Comparison of ENCODE assay signal across 12 cellular contexts in the genomic region with DNA sequence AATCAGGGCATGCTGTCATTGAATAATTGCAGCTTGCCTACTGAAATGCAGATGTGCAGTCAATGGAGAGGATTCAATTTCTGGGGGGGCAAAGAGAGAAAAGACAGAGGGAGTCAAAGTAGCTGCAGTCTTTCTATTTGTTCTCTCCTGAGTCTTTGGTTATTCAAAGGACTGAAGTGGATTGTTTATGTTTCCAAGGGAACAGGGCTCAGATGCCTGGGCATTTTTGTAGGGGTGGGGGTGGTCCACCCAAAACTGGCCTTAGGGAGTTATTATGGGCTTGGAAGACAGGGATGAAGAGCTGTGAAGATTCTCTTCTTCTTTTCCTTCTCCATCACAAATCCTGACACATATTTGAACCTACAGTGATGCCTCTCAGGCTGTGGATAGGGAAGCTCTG.
"Had no signal": no experiment of that assay in that cellular context is flagged by ENCODE, and none has a peak within 500 bp of the region (broad histone marks: within the 10 kb centered on the region; RNA-seq: fewer than 3 reads in every experiment).

No MANE protein-coding gene starts in this region.

- DNase-seq: activated CD4-positive, alpha-beta T cell treated with anti-CD3 and anti-CD28 coated beads, Interleukin-2, amount 10 ng/mL, durations not matched to agents 24 days and 14 days; activated CD4-positive, CD25-positive, alpha-beta regulatory T cell; activated naive CD4-positive, alpha-beta T cell treated with Interleukin-2 at 50 U/mL for 16 hours; dermis blood vessel endothelial cell; midbrain; ovary; stimulated activated naive CD8-positive, alpha-beta T cell treated with anti-CD3 and anti-CD28 coated beads, Interleukin-15, amount 100 ng/mL, for 72 hours; upper lobe of left lung had no signal

- H3K27ac Mint-ChIP-seq: activated CD4-positive, alpha-beta T cell treated with anti-CD3 and anti-CD28 coated beads, Interleukin-2, amount 10 ng/mL, durations not matched to agents 24 days and 14 days; activated T-helper 1 cell treated with anti-CD3 and anti-CD28 coated beads, Interleukin-12 subunit alpha, Interleukin-12 subunit beta, Interleukin-2, Interleukin-4 antibody, amounts not matched to agents 30 ng/mL and 10 ng/mL and 1 ng/mL, durations not matched to agents 14 hours and 24 hours and 36 hours; stimulated activated naive CD8-positive, alpha-beta T cell treated with anti-CD3 and anti-CD28 coated beads, Interleukin-15, amount 100 ng/mL, for 72 hours; T-helper 2 cell treated with Interferon-gamma antibody and Interleukin-4, amounts not matched to agents 5 μg/mL and 100 μg/mL, for 36 hours had no signal

- H3K4me3 ChIP-seq: gastroesophageal sphincter, ovary, upper lobe of left lung had no signal

- H3K27me3 Mint-ChIP-seq: activated CD4-positive, alpha-beta T cell treated with anti-CD3 and anti-CD28 coated beads, Interleukin-2, amount 10 ng/mL, durations not matched to agents 24 days and 14 days had no signal

- H3K9me3 Mint-ChIP-seq: activated CD4-positive, alpha-beta T cell treated with anti-CD3 and anti-CD28 coated beads, Interleukin-2, amount 10 ng/mL, durations not matched to agents 24 days and 14 days; activated T-helper 1 cell treated with anti-CD3 and anti-CD28 coated beads, Interleukin-12 subunit alpha, Interleukin-12 subunit beta, Interleukin-2, Interleukin-4 antibody, amounts not matched to agents 30 ng/mL and 10 ng/mL and 1 ng/mL, durations not matched to agents 14 hours and 24 hours and 36 hours; T-helper 2 cell treated with Interferon-gamma antibody and Interleukin-4, amounts not matched to agents 5 μg/mL and 100 μg/mL, for 36 hours had no signal

- H3K36me3 ChIP-seq: gastroesophageal sphincter, ovary, upper lobe of left lung had no signal

- H3K27me3 ChIP-seq: gastroesophageal sphincter, ovary, upper lobe of left lung had no signal

- H3K4me1 Mint-ChIP-seq: activated CD4-positive, alpha-beta T cell treated with anti-CD3 and anti-CD28 coated beads, Interleukin-2, amount 10 ng/mL, durations not matched to agents 24 days and 14 days; stimulated activated naive CD8-positive, alpha-beta T cell treated with anti-CD3 and anti-CD28 coated beads, Interleukin-15, amount 100 ng/mL, for 72 hours had no signal

- H3K4me1 ChIP-seq: gastroesophageal sphincter, upper lobe of left lung had no signal

- ATAC-seq: gastroesophageal sphincter; sciatic nerve; stimulated activated naive CD8-positive, alpha-beta T cell treated with anti-CD3 and anti-CD28 coated beads, Interleukin-15, amount 100 ng/mL, for 72 hours had no signal

- H3K9me3 ChIP-seq: gastroesophageal sphincter, ovary, upper lobe of left lung had no signal

- H3K4me3 Mint-ChIP-seq: activated CD4-positive, alpha-beta T cell treated with anti-CD3 and anti-CD28 coated beads, Interleukin-2, amount 10 ng/mL, durations not matched to agents 24 days and 14 days; activated T-helper 1 cell treated with anti-CD3 and anti-CD28 coated beads, Interleukin-12 subunit alpha, Interleukin-12 subunit beta, Interleukin-2, Interleukin-4 antibody, amounts not matched to agents 30 ng/mL and 10 ng/mL and 1 ng/mL, durations not matched to agents 14 hours and 24 hours and 36 hours; stimulated activated naive CD8-positive, alpha-beta T cell treated with anti-CD3 and anti-CD28 coated beads, Interleukin-15, amount 100 ng/mL, for 72 hours; T-helper 2 cell treated with Interferon-gamma antibody and Interleukin-4, amounts not matched to agents 5 μg/mL and 100 μg/mL, for 36 hours had no signal

- H3K27ac ChIP-seq: gastroesophageal sphincter, ovary, upper lobe of left lung had no signal
